ENCODE assay signal across 8 cellular contexts in genomic region chr17:18258356-18259038, GRCh38. TPM values are rescaled to one million over a fixed set of nuclear protein-coding genes. Genes with fewer than 3 reads are reported as not detected.
DNase-seq lines count a peak whose midpoint lies in the region; TF ChIP-seq lines count a peak whose summit lies in the region.

FLII (minus strand) TSS chr17:18258738; CDS start chr17:18258690, 48 bp downstream.

- peaks cover 11% of the 10 kb centered on the region; the same call in 1 of the 2 replicates for H3K4me1 ChIP-seq in HUES48 (ENCODE audit: control insufficient read depth, insufficient read depth, low read length)
- H3K4me1 ChIP-seq in breast epithelium: peaks cover 11 to 19% of the 10 kb centered on the region in 2 donors
- H3K4me1 ChIP-seq in sigmoid colon: peaks cover 0 to 52% (median 43%) of the 10 kb centered on the region in 4 donors

- peak within 1 kb of the TSS; percentile 77 for H3K9ac ChIP-seq in HUES48 (ENCODE audit: low read depth, low read length)

- peaks cover 41% of the 10 kb centered on the region for H3K36me3 ChIP-seq in HUES48 (ENCODE audit: control insufficient read depth, insufficient read depth, low read length)
- no peaks in the 10 kb centered on the region for H3K36me3 ChIP-seq in breast epithelium
- H3K36me3 ChIP-seq in sigmoid colon: peaks cover 8 to 40% (median 33%) of the 10 kb centered on the region in 4 donors

- TF ChIP-seq EP300 in sigmoid colon (IDR thresholded peaks at IDR 0.05): no peak

- no peak for TF ChIP-seq CTCF in VCaP (conservative IDR thresholded peaks at IDR 0.05)
- no peak for TF ChIP-seq CTCF in breast epithelium (IDR thresholded peaks at IDR 0.05)
- TF ChIP-seq CTCF in sigmoid colon (IDR thresholded peaks at IDR 0.05): no peak

- intact Hi-C loops in breast epithelium (cut with DNase I; ENCODE audit: low total_unique reads) (no loop called here), sigmoid colon (cut with DNase I) (loop anchor here (5.0 kb wide), 1 partner anchor 76 kb away; the partner anchor contains the start of gene ALKBH5)

- DNase-seq in NCI-H2227 (lab: John Stamatoyannopoulos, UW; ENCODE audit: unreplicated experiment): peak; percentile 39
- no peak for DNase-seq in NCI-H2227 treated with DMSO at 0.1 percent for 48 hours (lab: John Stamatoyannopoulos, UW)
- DNase-seq in breast epithelium (ENCODE audit: low spot score in 2 of 2): no peak
- peak; percentile 78 for DNase-seq in sigmoid colon
- no peak for DNase-seq in NCI-H2029 (lab: John Stamatoyannopoulos, UW)

- H3K9me3 ChIP-seq in HUES48 (ENCODE audit: control insufficient read depth, insufficient read depth, low read length) (no peaks in the 10 kb centered on the region), breast epithelium (no peaks in the 10 kb centered on the region), iPS-18c (ENCODE audit: control insufficient read depth, insufficient read depth, low read length) (no peaks in the 10 kb centered on the region), sigmoid colon (no peaks in the 10 kb centered on the region)

- no peaks in the 10 kb centered on the region for H3K27me3 ChIP-seq in HUES48 (ENCODE audit: control insufficient read depth, insufficient read depth, low read length)
- no peaks in the 10 kb centered on the region for H3K27me3 ChIP-seq in breast epithelium
- no peaks in the 10 kb centered on the region for H3K27me3 ChIP-seq in sigmoid colon

- WGBS in sigmoid colon, 2 donors: 0 to 1% methylated on average over 71 of the region's 71 CpGs

- TF ChIP-seq POLR2A in breast epithelium (IDR thresholded peaks at IDR 0.05) (peak; percentile 33), sigmoid colon (IDR thresholded peaks at IDR 0.05) (peak; percentile 26 to 45)

- H3K27ac ChIP-seq in HUES48 (ENCODE audit: low read depth, low read length) (peak within 1 kb of the TSS; percentile 86), VCaP (peak within 1 kb of the TSS; percentile 91), breast epithelium (peak within 1 kb of the TSS; percentile 96 to 98), sigmoid colon (peak within 1 kb of the TSS; percentile 93 to 98 (median 96))

- H3K4me3 ChIP-seq in HUES48 (ENCODE audit: low read depth, low read length) (peak within 1 kb of the TSS; percentile 87), breast epithelium (peak within 1 kb of the TSS; percentile 85 to 94 (median 93)), iPS-18c (ENCODE audit: insufficient read depth, low read depth, low read length) (peak within 1 kb of the TSS; percentile 98), sigmoid colon (peak within 1 kb of the TSS; percentile 92 to 100 (median 94))

RNA-seq across cellular contexts. Expression of gene FLII, which starts in this region (rescaled TPM):
- total RNA-seq in breast epithelium (100 to 1,000 TPM; 235 to 298 (median 293) TPM), sigmoid colon (100 to 1,000 TPM; 222 to 422 (median 236) TPM)
- 100 to 1,000 TPM; 115 to 208 (median 136) TPM for polyA plus RNA-seq in sigmoid colon

Comparison
In these comparisons a context has a peak if more than half of its experiments do, and no peak if none do; other contexts are left out.
1. DNase-seq: peak in NCI-H2227 (single experiment) and sigmoid colon (single experiment); none in NCI-H2227 treated with DMSO at 0.1 percent for 48 hours (single experiment), breast epithelium (0 of 2) and NCI-H2029 (single experiment).
2. Peak in every context shown above with its lines, with median percentiles within 50 percentile points of each other: H3K27ac ChIP-seq and H3K4me3 ChIP-seq.